ENCODE assay signal across 1 cellular context in the genomic region with DNA sequence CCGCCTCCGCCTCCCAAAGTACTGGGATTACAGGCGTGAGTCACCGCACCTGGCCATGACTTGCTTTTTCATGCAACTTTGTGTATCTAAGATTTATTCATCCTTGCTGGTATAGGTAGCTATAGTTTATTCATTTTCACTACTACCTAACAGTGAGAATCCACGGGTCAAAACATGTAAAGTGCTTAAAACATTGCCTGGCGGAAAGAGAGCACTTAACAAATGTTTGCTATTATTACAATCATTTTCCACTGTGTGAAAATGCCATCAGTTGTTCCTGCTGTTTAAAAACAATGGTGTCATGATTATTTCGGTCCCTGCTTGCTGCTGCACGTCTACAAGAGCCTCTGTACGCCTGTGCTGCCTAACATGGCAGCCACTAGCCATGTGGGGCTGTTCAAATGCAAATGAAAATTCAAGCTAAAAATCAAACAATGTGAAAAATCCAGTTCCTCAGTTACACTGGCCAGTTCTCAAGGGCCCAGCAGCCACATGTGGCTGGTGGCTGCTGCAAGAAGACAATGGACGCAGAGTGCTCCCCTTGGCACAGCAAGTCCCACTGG.
TF ChIP-seq lines count a peak whose summit lies in the region.

No MANE protein-coding gene starts in this region.

TF ChIP-seq in GM23338, 12 proteins besides CTCF, POLR2A, EP300 and RAD21 (continued from another document):
- no peak for TF ChIP-seq STAT1 (IDR thresholded peaks at IDR 0.05; ENCODE audit: unreplicated experiment)
- TF ChIP-seq, protein P1, sequence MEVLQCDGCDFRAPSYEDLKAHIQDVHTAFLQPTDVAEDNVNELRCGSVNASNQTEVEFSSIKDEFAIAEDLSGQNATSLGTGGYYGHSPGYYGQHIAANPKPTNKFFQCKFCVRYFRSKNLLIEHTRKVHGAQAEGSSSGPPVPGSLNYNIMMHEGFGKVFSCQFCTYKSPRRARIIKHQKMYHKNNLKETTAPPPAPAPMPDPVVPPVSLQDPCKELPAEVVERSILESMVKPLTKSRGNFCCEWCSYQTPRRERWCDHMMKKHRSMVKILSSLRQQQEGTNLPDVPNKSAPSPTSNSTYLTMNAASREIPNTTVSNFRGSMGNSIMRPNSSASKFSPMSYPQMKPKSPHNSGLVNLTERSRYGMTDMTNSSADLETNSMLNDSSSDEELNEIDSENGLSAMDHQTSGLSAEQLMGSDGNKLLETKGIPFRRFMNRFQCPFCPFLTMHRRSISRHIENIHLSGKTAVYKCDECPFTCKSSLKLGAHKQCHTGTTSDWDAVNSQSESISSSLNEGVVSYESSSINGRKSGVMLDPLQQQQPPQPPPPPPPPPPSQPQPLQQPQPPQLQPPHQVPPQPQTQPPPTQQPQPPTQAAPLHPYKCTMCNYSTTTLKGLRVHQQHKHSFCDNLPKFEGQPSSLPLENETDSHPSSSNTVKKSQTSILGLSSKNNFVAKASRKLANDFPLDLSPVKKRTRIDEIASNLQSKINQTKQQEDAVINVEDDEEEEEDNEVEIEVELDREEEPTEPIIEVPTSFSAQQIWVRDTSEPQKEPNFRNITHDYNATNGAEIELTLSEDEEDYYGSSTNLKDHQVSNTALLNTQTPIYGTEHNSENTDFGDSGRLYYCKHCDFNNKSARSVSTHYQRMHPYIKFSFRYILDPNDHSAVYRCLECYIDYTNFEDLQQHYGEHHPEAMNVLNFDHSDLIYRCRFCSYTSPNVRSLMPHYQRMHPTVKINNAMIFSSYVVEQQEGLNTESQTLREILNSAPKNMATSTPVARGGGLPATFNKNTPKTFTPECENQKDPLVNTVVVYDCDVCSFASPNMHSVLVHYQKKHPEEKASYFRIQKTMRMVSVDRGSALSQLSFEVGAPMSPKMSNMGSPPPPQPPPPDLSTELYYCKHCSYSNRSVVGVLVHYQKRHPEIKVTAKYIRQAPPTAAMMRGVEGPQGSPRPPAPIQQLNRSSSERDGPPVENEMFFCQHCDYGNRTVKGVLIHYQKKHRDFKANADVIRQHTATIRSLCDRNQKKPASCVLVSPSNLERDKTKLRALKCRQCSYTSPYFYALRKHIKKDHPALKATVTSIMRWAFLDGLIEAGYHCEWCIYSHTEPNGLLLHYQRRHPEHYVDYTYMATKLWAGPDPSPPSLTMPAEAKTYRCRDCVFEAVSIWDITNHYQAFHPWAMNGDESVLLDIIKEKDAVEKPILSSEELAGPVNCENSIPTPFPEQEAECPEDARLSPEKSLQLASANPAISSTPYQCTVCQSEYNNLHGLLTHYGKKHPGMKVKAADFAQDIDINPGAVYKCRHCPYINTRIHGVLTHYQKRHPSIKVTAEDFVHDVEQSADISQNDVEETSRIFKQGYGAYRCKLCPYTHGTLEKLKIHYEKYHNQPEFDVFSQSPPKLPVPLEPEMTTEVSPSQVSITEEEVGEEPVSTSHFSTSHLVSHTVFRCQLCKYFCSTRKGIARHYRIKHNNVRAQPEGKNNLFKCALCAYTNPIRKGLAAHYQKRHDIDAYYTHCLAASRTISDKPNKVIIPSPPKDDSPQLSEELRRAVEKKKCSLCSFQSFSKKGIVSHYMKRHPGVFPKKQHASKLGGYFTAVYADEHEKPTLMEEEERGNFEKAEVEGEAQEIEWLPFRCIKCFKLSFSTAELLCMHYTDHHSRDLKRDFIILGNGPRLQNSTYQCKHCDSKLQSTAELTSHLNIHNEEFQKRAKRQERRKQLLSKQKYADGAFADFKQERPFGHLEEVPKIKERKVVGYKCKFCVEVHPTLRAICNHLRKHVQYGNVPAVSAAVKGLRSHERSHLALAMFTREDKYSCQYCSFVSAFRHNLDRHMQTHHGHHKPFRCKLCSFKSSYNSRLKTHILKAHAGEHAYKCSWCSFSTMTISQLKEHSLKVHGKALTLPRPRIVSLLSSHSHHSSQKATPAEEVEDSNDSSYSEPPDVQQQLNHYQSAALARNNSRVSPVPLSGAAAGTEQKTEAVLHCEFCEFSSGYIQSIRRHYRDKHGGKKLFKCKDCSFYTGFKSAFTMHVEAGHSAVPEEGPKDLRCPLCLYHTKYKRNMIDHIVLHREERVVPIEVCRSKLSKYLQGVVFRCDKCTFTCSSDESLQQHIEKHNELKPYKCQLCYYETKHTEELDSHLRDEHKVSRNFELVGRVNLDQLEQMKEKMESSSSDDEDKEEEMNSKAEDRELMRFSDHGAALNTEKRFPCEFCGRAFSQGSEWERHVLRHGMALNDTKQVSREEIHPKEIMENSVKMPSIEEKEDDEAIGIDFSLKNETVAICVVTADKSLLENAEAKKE (CRISPR knock-in tag; IDR thresholded peaks at IDR 0.05) = no peak
- TF ChIP-seq NANOG (IDR thresholded peaks at IDR 0.05; ENCODE audit: borderline replicate concordance) = no peak
- TF ChIP-seq, protein P2, sequence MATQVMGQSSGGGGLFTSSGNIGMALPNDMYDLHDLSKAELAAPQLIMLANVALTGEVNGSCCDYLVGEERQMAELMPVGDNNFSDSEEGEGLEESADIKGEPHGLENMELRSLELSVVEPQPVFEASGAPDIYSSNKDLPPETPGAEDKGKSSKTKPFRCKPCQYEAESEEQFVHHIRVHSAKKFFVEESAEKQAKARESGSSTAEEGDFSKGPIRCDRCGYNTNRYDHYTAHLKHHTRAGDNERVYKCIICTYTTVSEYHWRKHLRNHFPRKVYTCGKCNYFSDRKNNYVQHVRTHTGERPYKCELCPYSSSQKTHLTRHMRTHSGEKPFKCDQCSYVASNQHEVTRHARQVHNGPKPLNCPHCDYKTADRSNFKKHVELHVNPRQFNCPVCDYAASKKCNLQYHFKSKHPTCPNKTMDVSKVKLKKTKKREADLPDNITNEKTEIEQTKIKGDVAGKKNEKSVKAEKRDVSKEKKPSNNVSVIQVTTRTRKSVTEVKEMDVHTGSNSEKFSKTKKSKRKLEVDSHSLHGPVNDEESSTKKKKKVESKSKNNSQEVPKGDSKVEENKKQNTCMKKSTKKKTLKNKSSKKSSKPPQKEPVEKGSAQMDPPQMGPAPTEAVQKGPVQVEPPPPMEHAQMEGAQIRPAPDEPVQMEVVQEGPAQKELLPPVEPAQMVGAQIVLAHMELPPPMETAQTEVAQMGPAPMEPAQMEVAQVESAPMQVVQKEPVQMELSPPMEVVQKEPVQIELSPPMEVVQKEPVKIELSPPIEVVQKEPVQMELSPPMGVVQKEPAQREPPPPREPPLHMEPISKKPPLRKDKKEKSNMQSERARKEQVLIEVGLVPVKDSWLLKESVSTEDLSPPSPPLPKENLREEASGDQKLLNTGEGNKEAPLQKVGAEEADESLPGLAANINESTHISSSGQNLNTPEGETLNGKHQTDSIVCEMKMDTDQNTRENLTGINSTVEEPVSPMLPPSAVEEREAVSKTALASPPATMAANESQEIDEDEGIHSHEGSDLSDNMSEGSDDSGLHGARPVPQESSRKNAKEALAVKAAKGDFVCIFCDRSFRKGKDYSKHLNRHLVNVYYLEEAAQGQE (IDR thresholded peaks at IDR 0.05; ENCODE audit: unreplicated experiment) = no peak
- TF ChIP-seq POLR2AphosphoS5 (IDR thresholded peaks at IDR 0.05; ENCODE audit: low read depth) = no peak
- TF ChIP-seq JUNB (IDR thresholded peaks at IDR 0.05; ENCODE audit: unreplicated experiment) = no peak
- TF ChIP-seq ZNF114 (CRISPR knock-in tag; IDR thresholded peaks at IDR 0.05) = no peak
- no peak for TF ChIP-seq EZH2phosphoT487 (IDR thresholded peaks at IDR 0.05; ENCODE audit: unreplicated experiment)
TF ChIP-seq in GM23338: peak in this region for 0.
